Comparison of ENCODE assay signal across 18 cellular contexts in the genomic region with DNA sequence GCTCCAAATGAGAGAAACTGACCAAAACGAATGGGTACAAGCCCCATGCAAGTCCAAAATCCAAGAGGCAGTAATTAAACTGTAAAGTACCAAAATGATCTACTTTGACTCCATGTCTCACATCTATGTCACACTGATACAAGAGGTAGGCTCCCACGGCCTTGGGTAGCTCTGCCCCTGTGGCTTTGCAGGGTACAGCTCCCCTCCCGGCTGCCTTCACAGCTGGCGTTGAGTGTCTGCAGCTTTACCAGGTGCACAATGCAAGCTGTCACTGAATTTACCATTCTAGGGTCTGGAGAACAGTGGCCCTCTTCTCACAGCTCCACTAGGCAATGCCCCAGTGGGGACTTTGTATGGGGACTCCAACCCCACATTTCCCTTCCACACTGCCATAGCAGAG.
DNase-seq lines count a peak whose midpoint lies in the region; ATAC-seq, FAIRE-seq and TF ChIP-seq lines count a peak whose summit lies in the region.
"Had no signal": no experiment of that assay in that cellular context is flagged by ENCODE, and none has a peak within 500 bp of the region (broad histone marks: within the 10 kb centered on the region; RNA-seq: fewer than 3 reads in every experiment).

No MANE protein-coding gene starts in this region.

- no peaks in the 10 kb centered on the region for H3K79me2 ChIP-seq in DND-41 (ENCODE audit: insufficient read depth, low read length)

- H3K4me3 ChIP-seq in DND-41 (ENCODE audit: low read depth in 1 of 2, low read length in 2 of 2), result no peak overlapping the region
- no peak overlapping the region for H3K4me3 ChIP-seq in Jurkat, Clone E6-1 (ENCODE audit: low read length)
- no peak overlapping the region for H3K4me3 ChIP-seq in kidney (ENCODE audit: low read length in 2 of 2)
- H3K4me3 ChIP-seq: GM23248 had no signal

- DNase-seq in DND-41 (peak; percentile 29), kidney (peak; percentile 51), putamen (ENCODE audit: low spot score) (no peak)
- peak; percentile 7 for DNase-seq in Jurkat, Clone E6-1 (ENCODE audit: low read depth, low spot score)
- DNase-seq in activated CD4-positive, alpha-beta memory T cell treated with anti-CD3 and anti-CD28 coated beads, Interleukin-2, amount 10 ng/mL, durations not matched to agents 7 days and 5 days, result no peak
- no peak for DNase-seq in effector CD4-positive, alpha-beta T cell
- DNase-seq: C1 segment of cervical spinal cord; Calu3; CD4-positive, alpha-beta memory T cell; COR-L47; DMS53; DMS79 treated with DMSO at 0.1 percent for 48 hours; GM23248; H7; HCEC 1CT had no signal

- no peak overlapping the region for H3K9ac ChIP-seq in DND-41 (ENCODE audit: low read depth, low read length)
- no peak overlapping the region for H3K9ac ChIP-seq in kidney (ENCODE audit: low read length in 2 of 2)
- H3K9ac ChIP-seq: GM23248 had no signal

- H3K4me1 ChIP-seq in DND-41 (ENCODE audit: insufficient read depth, low read length), result no peaks in the 10 kb centered on the region
- peaks cover 0 to 7% of the 10 kb centered on the region in 2 donors for H3K4me1 ChIP-seq in kidney (ENCODE audit: control insufficient read depth in 1 of 2, insufficient read depth in 1 of 2, low read depth in 1 of 2, low read length in 2 of 2)

- H3K36me3 ChIP-seq in DND-41 (ENCODE audit: insufficient read depth, low read length), result no peaks in the 10 kb centered on the region; the same call in 1 of the 2 replicates
- H3K36me3 ChIP-seq in kidney (ENCODE audit: control insufficient read depth in 1 of 2, insufficient read depth in 2 of 2, low read length in 2 of 2), result no peaks in the 10 kb centered on the region

- peaks cover 7% of the 10 kb centered on the region for H3K36me3 Mint-ChIP-seq in activated CD4-positive, alpha-beta memory T cell treated with anti-CD3 and anti-CD28 coated beads, Interleukin-2, amount 10 ng/mL, durations not matched to agents 7 days and 5 days (ENCODE audit: low read depth)

- H3K27ac ChIP-seq in DND-41 (ENCODE audit: low read length), result no peak overlapping the region
- no peak overlapping the region for H3K27ac ChIP-seq in kidney (ENCODE audit: low read depth in 2 of 2, low read length in 2 of 2)
- H3K27ac ChIP-seq: GM23248 had no signal

- H3K9me3 Mint-ChIP-seq in activated CD4-positive, alpha-beta memory T cell treated with anti-CD3 and anti-CD28 coated beads, Interleukin-2, amount 10 ng/mL, durations not matched to agents 7 days and 5 days, result peaks cover 14% of the 10 kb centered on the region

- intact Hi-C loops in kidney (cut with DNase I), result loop anchor here (10.0 kb wide), 1 partner anchor 411 kb away; no protein-coding TSS in a partner anchor

- POLR2A ChIA-PET in activated CD4-positive, alpha-beta memory T cell treated with anti-CD3 and anti-CD28 coated beads, Interleukin-2, amount 10 ng/mL, durations not matched to agents 7 days and 5 days (lab: Charles Lee), result no interaction called here

- H3K9me3 ChIP-seq in DND-41 (ENCODE audit: insufficient read depth, low read length, severe bottlenecking) (no peaks in the 10 kb centered on the region), kidney (ENCODE audit: control insufficient read depth in 1 of 2, low read length in 2 of 2) (no peaks in the 10 kb centered on the region)

- H3K27me3 Mint-ChIP-seq in activated CD4-positive, alpha-beta memory T cell treated with anti-CD3 and anti-CD28 coated beads, Interleukin-2, amount 10 ng/mL, durations not matched to agents 7 days and 5 days, result no peaks in the 10 kb centered on the region
- H3K27me3 Mint-ChIP-seq: CD4-positive, alpha-beta memory T cell had no signal

- no peak overlapping the region for H3K27ac Mint-ChIP-seq in activated CD4-positive, alpha-beta memory T cell treated with anti-CD3 and anti-CD28 coated beads, Interleukin-2, amount 10 ng/mL, durations not matched to agents 7 days and 5 days
- H3K27ac Mint-ChIP-seq: CD4-positive, alpha-beta memory T cell had no signal

- no peak for TF ChIP-seq CTCF in DND-41 (IDR thresholded peaks at IDR 0.05; ENCODE audit: borderline replicate concordance, extremely low read depth, low read length, poor library complexity, severe bottlenecking)
- TF ChIP-seq CTCF in kidney (IDR thresholded peaks at IDR 0.05; ENCODE audit: borderline replicate concordance, extremely low read depth, insufficient read depth), result no peak

- ATAC-seq in DND-41 (ENCODE audit: insufficient read depth, low read depth), result peak; percentile 54; the same call in 1 of the 3 replicates

- H3K4me2 ChIP-seq in DND-41 (ENCODE audit: insufficient read depth, low read length), result no peak overlapping the region

- no peak overlapping the region for H2AFZ ChIP-seq in DND-41 (ENCODE audit: low read depth, low read length)
- H2AFZ ChIP-seq: GM23248 had no signal

- H3K27me3 ChIP-seq in DND-41 (ENCODE audit: insufficient read depth, low read length, poor library complexity), result no peaks in the 10 kb centered on the region

- H3K4me3 Mint-ChIP-seq in activated CD4-positive, alpha-beta memory T cell treated with anti-CD3 and anti-CD28 coated beads, Interleukin-2, amount 10 ng/mL, durations not matched to agents 7 days and 5 days, result no peak overlapping the region
- H3K4me3 Mint-ChIP-seq: CD4-positive, alpha-beta memory T cell had no signal

- H3K4me1 Mint-ChIP-seq in activated CD4-positive, alpha-beta memory T cell treated with anti-CD3 and anti-CD28 coated beads, Interleukin-2, amount 10 ng/mL, durations not matched to agents 7 days and 5 days, result no peaks in the 10 kb centered on the region
- H3K4me1 Mint-ChIP-seq: CD4-positive, alpha-beta memory T cell had no signal

- FAIRE-seq in kidney (lab: Jason Lieb, UNC), result no peak
- FAIRE-seq: G401.6, GM12892, H1 had no signal

- no peaks in the 10 kb centered on the region for H4K20me1 ChIP-seq in DND-41 (ENCODE audit: insufficient read depth, low read length)

- CTCF ChIA-PET in activated CD4-positive, alpha-beta memory T cell treated with anti-CD3 and anti-CD28 coated beads, Interleukin-2, amount 10 ng/mL, durations not matched to agents 7 days and 5 days (lab: Charles Lee), result no interaction called here

Comparison
In these comparisons a context has a peak if more than half of its experiments do, and no peak if none do; other contexts are left out.
1. DNase-seq: peak in DND-41 (single experiment), Jurkat, Clone E6-1 (single experiment) and kidney (single experiment); none in putamen (single experiment), activated CD4-positive, alpha-beta memory T cell treated with anti-CD3 and anti-CD28 coated beads, Interleukin-2, amount 10 ng/mL, durations not matched to agents 7 days and 5 days (single experiment) and effector CD4-positive, alpha-beta T cell (single experiment).